ENCODE assay signal across 19 cellular contexts in genomic region chr1:46407636-46408035, GRCh38.
"Had no signal": no experiment of that assay in that cellular context is flagged by ENCODE, and none has a peak within 500 bp of the region (broad histone marks: within the 10 kb centered on the region; RNA-seq: fewer than 3 reads in every experiment).

No MANE protein-coding gene starts in this region.

- H3K4me3 Mint-ChIP-seq: activated CD4-positive, alpha-beta T cell treated with anti-CD3 and anti-CD28 coated beads, Interleukin-2, amount 10 ng/mL, durations not matched to agents 7 days and 5 days; activated CD8-positive, alpha-beta T cell treated with anti-CD3 and anti-CD28 coated beads, Interleukin-2, amount 10 ng/mL, durations not matched to agents 7 days and 5 days; activated naive CD4-positive, alpha-beta T cell treated with anti-CD3 and anti-CD28 coated beads, Interleukin-2, amount 10 ng/mL, durations not matched to agents 7 days and 5 days; activated T-cell treated with anti-CD3 and anti-CD28 coated beads, Interleukin-2, amount 50 U/mL, for 24 hours; natural killer cell treated with Interleukin-12 subunit alpha and Interleukin-12 subunit beta and Interleukin-15 and Interleukin-18, amount 100 ng/mL, for 72 hours; stimulated activated memory B cell treated with anti-CD40 and anti-IgM and Interleukin-4, amounts not matched to agents 10 μg/mL and 1 μg/mL and 100 μg/mL, for 72 hours; T-cell had no signal

- H3K36me3 Mint-ChIP-seq: activated naive CD4-positive, alpha-beta T cell treated with anti-CD3 and anti-CD28 coated beads, Interleukin-2, amount 10 ng/mL, durations not matched to agents 7 days and 5 days; natural killer cell treated with Interleukin-12 subunit alpha and Interleukin-12 subunit beta and Interleukin-15 and Interleukin-18, amount 100 ng/mL, for 72 hours had no signal

- FAIRE-seq: endothelial cell of umbilical vein had no signal

- H3K9me3 Mint-ChIP-seq: activated CD4-positive, alpha-beta T cell treated with anti-CD3 and anti-CD28 coated beads, Interleukin-2, amount 10 ng/mL, durations not matched to agents 7 days and 5 days; activated naive CD4-positive, alpha-beta T cell treated with anti-CD3 and anti-CD28 coated beads, Interleukin-2, amount 10 ng/mL, durations not matched to agents 7 days and 5 days; activated T-cell treated with anti-CD3 and anti-CD28 coated beads, Interleukin-2, amount 50 U/mL, for 24 hours; natural killer cell treated with Interleukin-12 subunit alpha and Interleukin-12 subunit beta and Interleukin-15 and Interleukin-18, amount 100 ng/mL, for 72 hours; stimulated activated memory B cell treated with anti-CD40 and anti-IgM and Interleukin-4, amounts not matched to agents 10 μg/mL and 1 μg/mL and 100 μg/mL, for 72 hours; T-cell had no signal

- H3K27me3 ChIP-seq: esophagus squamous epithelium, heart right ventricle, testis, upper lobe of left lung had no signal

- H3K4me1 Mint-ChIP-seq: activated naive CD4-positive, alpha-beta T cell treated with anti-CD3 and anti-CD28 coated beads, Interleukin-2, amount 10 ng/mL, durations not matched to agents 7 days and 5 days had no signal

- H3K9me3 ChIP-seq: esophagus squamous epithelium, heart right ventricle, psoas muscle, testis, upper lobe of left lung had no signal

- ATAC-seq: activated CD8-positive, alpha-beta T cell treated with anti-CD3 and anti-CD28 coated beads, Interleukin-2, amount 10 ng/mL, durations not matched to agents 7 days and 5 days; heart right ventricle; psoas muscle; stimulated activated memory B cell treated with anti-CD40 and anti-IgM and Interleukin-4, amounts not matched to agents 10 μg/mL and 1 μg/mL and 100 μg/mL, for 72 hours; T-cell had no signal

- H3K27me3 Mint-ChIP-seq: activated CD4-positive, alpha-beta T cell treated with anti-CD3 and anti-CD28 coated beads, Interleukin-2, amount 10 ng/mL, durations not matched to agents 7 days and 5 days; activated naive CD4-positive, alpha-beta T cell treated with anti-CD3 and anti-CD28 coated beads, Interleukin-2, amount 10 ng/mL, durations not matched to agents 7 days and 5 days; activated T-cell treated with anti-CD3 and anti-CD28 coated beads, Interleukin-2, amount 50 U/mL, for 24 hours; natural killer cell treated with Interleukin-12 subunit alpha and Interleukin-12 subunit beta and Interleukin-15 and Interleukin-18, amount 100 ng/mL, for 72 hours; stimulated activated memory B cell treated with anti-CD40 and anti-IgM and Interleukin-4, amounts not matched to agents 10 μg/mL and 1 μg/mL and 100 μg/mL, for 72 hours; T-cell had no signal

- H3K27ac Mint-ChIP-seq: activated CD4-positive, alpha-beta T cell treated with anti-CD3 and anti-CD28 coated beads, Interleukin-2, amount 10 ng/mL, durations not matched to agents 7 days and 5 days; activated CD8-positive, alpha-beta T cell treated with anti-CD3 and anti-CD28 coated beads, Interleukin-2, amount 10 ng/mL, durations not matched to agents 7 days and 5 days; activated naive CD4-positive, alpha-beta T cell treated with anti-CD3 and anti-CD28 coated beads, Interleukin-2, amount 10 ng/mL, durations not matched to agents 7 days and 5 days; activated T-cell treated with anti-CD3 and anti-CD28 coated beads, Interleukin-2, amount 50 U/mL, for 24 hours; stimulated activated memory B cell treated with anti-CD40 and anti-IgM and Interleukin-4, amounts not matched to agents 10 μg/mL and 1 μg/mL and 100 μg/mL, for 72 hours had no signal

- DNase-seq: activated CD4-positive, alpha-beta T cell treated with anti-CD3 and anti-CD28 coated beads, Interleukin-2, amount 10 ng/mL, durations not matched to agents 7 days and 5 days; activated CD8-positive, alpha-beta T cell treated with anti-CD3 and anti-CD28 coated beads, Interleukin-2, amount 10 ng/mL, durations not matched to agents 7 days and 5 days; activated effector memory CD4-positive, alpha-beta T cell treated with Interleukin-2 at 50 U/mL for 16 hours; activated naive CD4-positive, alpha-beta T cell treated with anti-CD3 and anti-CD28 coated beads, Interleukin-2, amount 10 ng/mL, durations not matched to agents 7 days and 5 days; activated T-cell treated with anti-CD3 and anti-CD28 coated beads, Interleukin-2, amount 50 U/mL, for 24 hours; dermis blood vessel endothelial cell; effector memory CD4-positive, alpha-beta T cell; esophagus squamous epithelium; heart right ventricle; psoas muscle; stimulated activated CD4-positive, alpha-beta T cell treated with anti-CD3 and anti-CD28 coated beads, Interleukin-4, amount 100 ng/mL, for 24 hours; T-cell; T1000; testis; upper lobe of left lung had no signal

- H3K27ac ChIP-seq: esophagus squamous epithelium, heart right ventricle, psoas muscle, testis, upper lobe of left lung had no signal

- H3K4me3 ChIP-seq: esophagus squamous epithelium, psoas muscle, skin epidermis, testis, upper lobe of left lung had no signal
